Comparison of ENCODE assay signal across 7 cellular contexts in the genomic region with DNA sequence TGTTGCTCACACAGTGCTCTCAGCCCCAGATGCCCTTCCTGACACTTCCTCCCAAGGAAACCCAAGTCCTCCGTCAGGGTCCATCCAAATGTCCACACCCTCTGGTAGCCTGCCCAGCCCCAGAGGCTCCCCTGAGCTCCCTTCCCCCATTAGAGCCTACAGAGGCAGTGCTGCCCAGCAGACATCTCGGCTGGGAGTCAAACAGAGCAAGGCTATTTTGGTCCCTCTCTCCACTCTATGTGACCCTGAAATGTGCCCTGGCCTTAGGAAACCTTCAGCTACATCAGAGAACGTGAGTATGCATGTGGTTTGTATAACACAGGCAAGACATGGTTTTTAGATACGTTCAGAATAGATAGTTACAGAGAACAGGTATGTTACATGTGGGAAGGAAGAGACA.
DNase-seq lines count a peak whose midpoint lies in the region; ATAC-seq and TF ChIP-seq lines count a peak whose summit lies in the region.
"Not testable (repeated sequence)": the region's sequence is repeated elsewhere in the genome, so short reads cannot be mapped to it uniquely, and the experiment has no call there.

No MANE protein-coding gene starts in this region.

- ATAC-seq in Right ventricle myocardium superior (ENCODE audit: poor library complexity) = peak; percentile 92
- peak; percentile 77 to 78 for ATAC-seq in left cardiac atrium
- peak; percentile 16 for ATAC-seq in mucosa of descending colon

- not testable (repeated sequence) for H3K27me3 ChIP-seq in spleen (replicated peaks in 1 of 7)

- TF ChIP-seq CTCF in CD14-positive monocyte (IDR thresholded peaks at IDR 0.05); mucosa of descending colon (IDR thresholded peaks at IDR 0.05); spleen (IDR thresholded peaks at IDR 0.05 in 8 of 11, conservative IDR thresholded peaks at IDR 0.05 in 3 of 11): not testable (repeated sequence)

- peak overlapping the region in 5 of 8 donors; percentile 25 to 87 (median 82) for H3K27ac ChIP-seq in spleen

- intact Hi-C loops in CD14-positive monocyte (cut with micrococcal nuclease); activated CD4-positive, alpha-beta T cell treated with anti-CD3 and anti-CD28 coated beads, Interleukin-2, amount 10 ng/mL, durations not matched to agents 24 days and 14 days (cut with micrococcal nuclease); Right ventricle myocardium superior (cut with DNase I); left cardiac atrium (cut with DNase I); mucosa of descending colon (cut with DNase I, micrococcal nuclease); spleen (cut with DNase I; ENCODE audit: low total_unique reads): not testable (repeated sequence)

- not testable (repeated sequence) for H3K4me1 ChIP-seq in mucosa of descending colon (ENCODE audit: low read depth); spleen

- H3K4me1 Mint-ChIP-seq in CD14-positive monocyte = peaks cover 41% of the 10 kb centered on the region
- not testable (repeated sequence) for H3K4me1 Mint-ChIP-seq in activated CD4-positive, alpha-beta T cell treated with anti-CD3 and anti-CD28 coated beads, Interleukin-2, amount 10 ng/mL, durations not matched to agents 24 days and 14 days

- H3K4me3 ChIP-seq in mucosa of descending colon, spleen: not testable (repeated sequence)

- H3K9me3 ChIP-seq in mucosa of descending colon, spleen: not testable (repeated sequence)

- peak overlapping the region; percentile 35 to 50 for H3K4me3 Mint-ChIP-seq in CD14-positive monocyte
- not testable (repeated sequence) for H3K4me3 Mint-ChIP-seq in activated CD4-positive, alpha-beta T cell treated with anti-CD3 and anti-CD28 coated beads, Interleukin-2, amount 10 ng/mL, durations not matched to agents 24 days and 14 days

- TF ChIP-seq POLR2A in spleen (IDR thresholded peaks at IDR 0.05) = not testable (repeated sequence)

- H3K9me3 Mint-ChIP-seq in CD14-positive monocyte; activated CD4-positive, alpha-beta T cell treated with anti-CD3 and anti-CD28 coated beads, Interleukin-2, amount 10 ng/mL, durations not matched to agents 24 days and 14 days: not testable (repeated sequence)

- DNase-seq in CD14-positive monocyte (ENCODE audit: low spot score); Right ventricle myocardium superior; left cardiac atrium; mucosa of descending colon: not testable (repeated sequence)
- peak; percentile 14 for DNase-seq in activated CD4-positive, alpha-beta T cell treated with anti-CD3 and anti-CD28 coated beads, Interleukin-2, amount 10 ng/mL, durations not matched to agents 24 days and 14 days
- DNase-seq in islet precursor cell (peak; percentile 19), spleen (peak; percentile 51)

- WGBS in spleen, 5 donors = 26 to 47% (median 28%) methylated on average over 3 to 4 of the region's 4 CpGs

- not testable (repeated sequence) for H3K36me3 ChIP-seq in mucosa of descending colon (ENCODE audit: low read depth); spleen

- peak overlapping the region in 6 of 7 donors; percentile 60 to 92 (median 86) for H3K27ac Mint-ChIP-seq in CD14-positive monocyte
- not testable (repeated sequence) for H3K27ac Mint-ChIP-seq in activated CD4-positive, alpha-beta T cell treated with anti-CD3 and anti-CD28 coated beads, Interleukin-2, amount 10 ng/mL, durations not matched to agents 24 days and 14 days

- H3K36me3 Mint-ChIP-seq in CD14-positive monocyte; activated CD4-positive, alpha-beta T cell treated with anti-CD3 and anti-CD28 coated beads, Interleukin-2, amount 10 ng/mL, durations not matched to agents 24 days and 14 days (ENCODE audit: low read depth): not testable (repeated sequence)

- H3K27me3 Mint-ChIP-seq in CD14-positive monocyte (ENCODE audit: low read depth in 3 of 3); activated CD4-positive, alpha-beta T cell treated with anti-CD3 and anti-CD28 coated beads, Interleukin-2, amount 10 ng/mL, durations not matched to agents 24 days and 14 days: not testable (repeated sequence)

Comparison
In these comparisons a context has a peak if more than half of its experiments do, and no peak if none do; other contexts are left out.
1. ATAC-seq: peak in every context shown above with its lines; median percentile 92 in Right ventricle myocardium superior; 78 in left cardiac atrium; 16 in mucosa of descending colon.